21 cellular contexts compared by ENCODE assay signal in genomic region chr6:15386110-15386755, GRCh38.
DNase-seq lines count a peak whose midpoint lies in the region; ATAC-seq and TF ChIP-seq lines count a peak whose summit lies in the region.
"Had no signal": no experiment of that assay in that cellular context is flagged by ENCODE, and none has a peak within 500 bp of the region (broad histone marks: within the 10 kb centered on the region; RNA-seq: fewer than 3 reads in every experiment).

No MANE protein-coding gene starts in this region.

- CTCF ChIA-PET in CD4-positive, alpha-beta T cell (lab: Charles Lee), result interaction anchor here (1.5 kb wide), 1 partner anchor 14 kb away, joined by 4 read pairs; no protein-coding TSS in a partner anchor

- no peaks in the 10 kb centered on the region for H3K9me3 Mint-ChIP-seq in CD4-positive, alpha-beta T cell
- no peaks in the 10 kb centered on the region for H3K9me3 Mint-ChIP-seq in activated naive CD8-positive, alpha-beta T cell treated with anti-CD3 and anti-CD28 coated beads, Interleukin-2, amount 50 U/mL, for 24 hours
- H3K9me3 Mint-ChIP-seq in natural killer cell, result no peaks in the 10 kb centered on the region

- peaks cover 100% of the 10 kb centered on the region for H4K20me1 ChIP-seq in BLaER1

- H3K27ac Mint-ChIP-seq in CD4-positive, alpha-beta T cell, result peak overlapping the region; percentile 16
- peak overlapping the region; percentile 8 for H3K27ac Mint-ChIP-seq in activated naive CD8-positive, alpha-beta T cell treated with anti-CD3 and anti-CD28 coated beads, Interleukin-2, amount 50 U/mL, for 24 hours
- peak overlapping the region; percentile 32 to 63 for H3K27ac Mint-ChIP-seq in natural killer cell

- H3K4me1 ChIP-seq in BLaER1, result peaks cover 100% of the 10 kb centered on the region
- H3K4me1 ChIP-seq: colonic mucosa had no signal

- no peak overlapping the region for H3K4me3 ChIP-seq in BLaER1
- H3K4me3 ChIP-seq: colonic mucosa, pancreas, skin epidermis, tibial nerve had no signal

- POLR2A ChIA-PET in CD4-positive, alpha-beta T cell (lab: Charles Lee), result interaction anchor here (1.4 kb wide), 1 partner anchor 21 kb away, joined by 3 read pairs; no protein-coding TSS in a partner anchor

- H3K4me1 Mint-ChIP-seq in CD4-positive, alpha-beta T cell (ENCODE audit: low read depth), result peaks cover 93% of the 10 kb centered on the region
- peaks cover 75% of the 10 kb centered on the region for H3K4me1 Mint-ChIP-seq in activated naive CD8-positive, alpha-beta T cell treated with anti-CD3 and anti-CD28 coated beads, Interleukin-2, amount 50 U/mL, for 24 hours
- peaks cover 85 to 88% of the 10 kb centered on the region in 2 donors for H3K4me1 Mint-ChIP-seq in natural killer cell

- ATAC-seq in CD4-positive, alpha-beta T cell (ENCODE audit: poor library complexity), result no peak
- no peak for ATAC-seq in activated naive CD8-positive, alpha-beta T cell treated with anti-CD3 and anti-CD28 coated beads, Interleukin-2, amount 50 U/mL, for 24 hours
- ATAC-seq in natural killer cell (peak; percentile 30 to 49 (median 39)), GM21447 (IDR thresholded peaks at IDR 0.05; ENCODE audit: unreplicated experiment) (no peak), GM18505 (IDR thresholded peaks at IDR 0.05; ENCODE audit: unreplicated experiment) (no peak)
- ATAC-seq: left ventricle myocardium superior had no signal

- H3K4me2 ChIP-seq in BLaER1, result peak overlapping the region; percentile 51
- H3K4me2 ChIP-seq: KMS-11 had no signal

- peaks cover 4% of the 10 kb centered on the region; the same call in 1 of the 2 replicates for H3K36me3 ChIP-seq in BLaER1
- H3K36me3 ChIP-seq: colonic mucosa, pancreas, tibial nerve had no signal

- no peaks in the 10 kb centered on the region for H3K9me3 ChIP-seq in BLaER1
- no peaks in the 10 kb centered on the region for H3K9me3 ChIP-seq in CD4-positive, alpha-beta T cell (ENCODE audit: control insufficient read depth, low read length)
- H3K9me3 ChIP-seq: colonic mucosa, pancreas, tibial nerve had no signal

- intact Hi-C loops in CD4-positive, alpha-beta T cell (cut with DNase I, micrococcal nuclease), result loop anchor here in 1 of 2 experiments (5.0 kb wide), 2 partner anchors 139 to 1174 kb away; partner anchors contain the start of gene JARID2
- intact Hi-C loops in natural killer cell (cut with micrococcal nuclease), result no loop called here

- peak overlapping the region; percentile 58 for H3K27ac ChIP-seq in BLaER1
- H3K27ac ChIP-seq in CD4-positive, alpha-beta T cell (ENCODE audit: low read depth, low read length), result no peak overlapping the region
- H3K27ac ChIP-seq: colonic mucosa, KMS-11, pancreas, skin epidermis, tibial nerve had no signal

- no peak for DNase-seq in CD4-positive, alpha-beta T cell
- DNase-seq in activated naive CD8-positive, alpha-beta T cell treated with anti-CD3 and anti-CD28 coated beads, Interleukin-2, amount 50 U/mL, for 24 hours, result no peak
- DNase-seq in natural killer cell, result no peak
- no peak for DNase-seq in activated effector memory CD4-positive, alpha-beta T cell treated with Interleukin-2 at 50 U/mL for 16 hours
- no peak for DNase-seq in NCI-H1105 (lab: John Stamatoyannopoulos, UW)
- DNase-seq: activated effector memory CD4-positive, alpha-beta T cell treated with anti-CD3 and anti-CD28 coated beads, Interleukin-2, amount 50 U/mL, for 16 hours; colonic mucosa; GOT3; left ventricle myocardium superior; NCI-H1048; NCI-H2107; NCI-H526; pancreas; stimulated activated CD4-positive, alpha-beta T cell treated with anti-CD3 and anti-CD28 coated beads, Interleukin-4, amount 100 ng/mL, for 4 hours; stimulated activated CD8-positive, alpha-beta memory T cell treated with anti-CD3 and anti-CD28 coated beads, Interleukin-4, amount 100 ng/mL, for 48 hours had no signal

- TF ChIP-seq CTCF in CD4-positive, alpha-beta T cell (IDR thresholded peaks at IDR 0.05), result no peak
- TF ChIP-seq CTCF in natural killer cell (IDR thresholded peaks at IDR 0.05), result no peak

- no peak overlapping the region for H3K4me3 Mint-ChIP-seq in CD4-positive, alpha-beta T cell
- H3K4me3 Mint-ChIP-seq in activated naive CD8-positive, alpha-beta T cell treated with anti-CD3 and anti-CD28 coated beads, Interleukin-2, amount 50 U/mL, for 24 hours, result no peak overlapping the region
- H3K4me3 Mint-ChIP-seq in natural killer cell, result no peak overlapping the region

- no peaks in the 10 kb centered on the region for H3K27me3 ChIP-seq in BLaER1
- no peaks in the 10 kb centered on the region for H3K27me3 ChIP-seq in CD4-positive, alpha-beta T cell (ENCODE audit: control insufficient read depth, insufficient read depth, low read length)
- H3K27me3 ChIP-seq: colonic mucosa, pancreas, tibial nerve had no signal

- H3K36me3 Mint-ChIP-seq in CD4-positive, alpha-beta T cell (ENCODE audit: low read depth), result no peaks in the 10 kb centered on the region
- H3K36me3 Mint-ChIP-seq in activated naive CD8-positive, alpha-beta T cell treated with anti-CD3 and anti-CD28 coated beads, Interleukin-2, amount 50 U/mL, for 24 hours (ENCODE audit: low read depth), result peaks cover 7% of the 10 kb centered on the region
- H3K36me3 Mint-ChIP-seq in natural killer cell, result no peaks in the 10 kb centered on the region

- TF ChIP-seq POLR2A in GM18505 (IDR thresholded peaks at IDR 0.05; ENCODE audit: borderline replicate concordance, extremely low read depth, insufficient read depth, insufficient read length), result no peak

- 0 out of 2 replicates have a peak overlapping the region, but pooled peaks have one; percentile 13 for H3K9ac ChIP-seq in BLaER1
- H3K9ac ChIP-seq: KMS-11 had no signal

- no peaks in the 10 kb centered on the region for H3K27me3 Mint-ChIP-seq in CD4-positive, alpha-beta T cell
- H3K27me3 Mint-ChIP-seq in activated naive CD8-positive, alpha-beta T cell treated with anti-CD3 and anti-CD28 coated beads, Interleukin-2, amount 50 U/mL, for 24 hours, result no peaks in the 10 kb centered on the region
- no peaks in the 10 kb centered on the region for H3K27me3 Mint-ChIP-seq in natural killer cell (ENCODE audit: low read depth in 2 of 2)

Comparison
In these comparisons a context has a peak if more than half of its experiments do, and no peak if none do; other contexts are left out.
1. ATAC-seq: peak in natural killer cell (3 of 3); none in CD4-positive, alpha-beta T cell (single experiment), activated naive CD8-positive, alpha-beta T cell treated with anti-CD3 and anti-CD28 coated beads, Interleukin-2, amount 50 U/mL, for 24 hours (single experiment), GM21447 (single experiment) and GM18505 (single experiment).
2. Peak in every context shown above with its lines, with median percentiles within 50 percentile points of each other: H3K27ac Mint-ChIP-seq.